Comparison of ENCODE assay signal across 7 cellular contexts in the genomic region with DNA sequence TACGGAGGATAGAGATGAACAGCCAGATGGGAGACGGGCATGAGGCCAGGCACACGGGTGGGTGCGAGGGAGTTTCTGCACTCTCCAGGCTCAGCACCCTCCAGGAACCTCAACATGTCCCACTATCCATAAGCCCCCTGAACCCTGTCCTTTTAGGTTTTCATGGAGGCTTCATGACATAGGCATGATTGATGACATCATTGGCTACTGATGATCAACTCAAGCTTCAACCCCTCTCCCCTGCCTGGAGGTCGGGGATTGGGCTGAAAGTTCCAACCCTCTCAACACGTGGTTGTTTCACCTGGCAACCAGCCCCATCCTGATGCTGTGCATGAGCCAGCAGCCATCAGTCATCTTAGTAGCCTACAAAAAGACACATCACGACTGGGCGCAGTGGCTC.
"Had no signal": no experiment of that assay in that cellular context is flagged by ENCODE, and none has a peak within 500 bp of the region (broad histone marks: within the 10 kb centered on the region; RNA-seq: fewer than 3 reads in every experiment).

No MANE protein-coding gene starts in this region.

- FAIRE-seq: HTR-8/SVneo had no signal

- ATAC-seq: HCT116 had no signal

- H3K27ac ChIP-seq: GM23248 had no signal

- H3K9me3 ChIP-seq: HAP-1 had no signal

- DNase-seq: GM23248, GOT3, H7, KBM-7 had no signal

- H3K36me3 ChIP-seq: HAP-1 had no signal

- H3K4me1 ChIP-seq: HAP-1 had no signal

- H3K4me3 ChIP-seq: GM23248, HAP-1 had no signal

- H3K9ac ChIP-seq: GM23248 had no signal

- H2AFZ ChIP-seq: GM23248 had no signal
